8 cellular contexts compared by ENCODE assay signal in the genomic region with DNA sequence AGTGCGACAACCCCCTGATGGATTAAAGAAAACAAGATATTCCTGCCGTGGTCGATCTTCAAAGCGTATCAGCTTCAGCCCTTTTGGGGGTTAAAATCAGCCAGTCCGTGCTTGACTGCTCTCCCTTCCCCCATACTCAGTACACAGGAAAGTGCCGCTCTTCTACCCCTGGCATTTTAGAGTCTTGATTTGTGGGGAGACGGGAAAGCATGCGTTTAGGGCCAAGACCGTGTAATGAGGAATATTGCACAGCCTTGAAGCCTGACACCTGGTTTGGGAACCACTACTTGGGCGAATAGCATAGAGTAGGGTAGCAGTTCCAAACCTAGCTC. TPM values are rescaled to one million over a fixed set of nuclear protein-coding genes. Genes with fewer than 3 reads are reported as not detected.
A peak's percentile ranks its signal among the peaks of the same experiment; 100 is the strongest.
DNase-seq lines count a peak whose midpoint lies in the region; ATAC-seq and TF ChIP-seq lines count a peak whose summit lies in the region.

No MANE protein-coding gene starts in this region.

- H3K27me3 ChIP-seq in HL-60 (ENCODE audit: insufficient read depth, poor library complexity, severe bottlenecking), result no peaks in the 10 kb centered on the region

- peak overlapping the region; percentile 98 for H3K4me3 Mint-ChIP-seq in central memory CD8-positive, alpha-beta T cell
- peak overlapping the region; percentile 96 to 100 (median 100) for H3K4me3 Mint-ChIP-seq in naive B cell

- peak overlapping the region; percentile 98 for H3K4me3 ChIP-seq in AG09309 (ENCODE audit: control insufficient read depth, low read depth, low read length)
- H3K4me3 ChIP-seq in HL-60 (replicated peaks; ENCODE audit: insufficient read depth, low read length), result peak overlapping the region; percentile 85

- peaks cover 39% of the 10 kb centered on the region for H3K4me1 Mint-ChIP-seq in central memory CD8-positive, alpha-beta T cell
- peaks cover 24 to 34% (median 26%) of the 10 kb centered on the region in 3 donors for H3K4me1 Mint-ChIP-seq in naive B cell

- H3K27me3 Mint-ChIP-seq in central memory CD8-positive, alpha-beta T cell, result peaks cover 2% of the 10 kb centered on the region
- H3K27me3 Mint-ChIP-seq in naive B cell, result peaks cover 0 to 3% (median 0%) of the 10 kb centered on the region in 3 donors

- no peak for ATAC-seq in central memory CD8-positive, alpha-beta T cell (replicated peaks; ENCODE audit: extremely low read depth, poor library complexity, severe bottlenecking)
- ATAC-seq in naive B cell (ENCODE audit: low read depth in 2 of 2), result no peak

- DNase-seq in AG09309 (ENCODE audit: low read depth) (no peak), HL-60 (ENCODE audit: low read depth in 1 of 2, low spot score in 1 of 2) (no peak), naive B cell (no peak), NCI-H187 treated with DMSO at 0.1 percent for 48 hours (lab: John Stamatoyannopoulos, UW) (no peak), RPMI8226 (no peak), foreskin melanocyte (no peak)
- DNase-seq in central memory CD8-positive, alpha-beta T cell (ENCODE audit: low spot score in 2 of 2), result no peak
- no peak for DNase-seq in activated effector memory CD4-positive, alpha-beta T cell treated with anti-CD3 and anti-CD28 coated beads, Interleukin-2, amount 50 U/mL, for 16 hours

- TF ChIP-seq CTCF in AG09309 (IDR thresholded peaks at IDR 0.05; ENCODE audit: control insufficient read depth, insufficient read depth, low read depth, low read length, missing control alignments) (no peak), HL-60 (IDR thresholded peaks at IDR 0.05; ENCODE audit: insufficient read depth, low read length) (no peak)

- peak overlapping the region; percentile 85 for H3K27ac ChIP-seq in HL-60 (replicated peaks)

- no peaks in the 10 kb centered on the region for H3K9me3 Mint-ChIP-seq in central memory CD8-positive, alpha-beta T cell
- H3K9me3 Mint-ChIP-seq in naive B cell, result no peaks in the 10 kb centered on the region

- peak overlapping the region; percentile 99 for H3K27ac Mint-ChIP-seq in central memory CD8-positive, alpha-beta T cell (ENCODE audit: low read depth)
- peak overlapping the region; percentile 92 to 99 (median 97) for H3K27ac Mint-ChIP-seq in naive B cell

- H3K36me3 Mint-ChIP-seq in central memory CD8-positive, alpha-beta T cell (ENCODE audit: insufficient read depth), result peaks cover 13% of the 10 kb centered on the region
- H3K36me3 Mint-ChIP-seq in naive B cell, result peaks cover 0 to 7% of the 10 kb centered on the region in 2 donors

RNA-seq across cellular contexts. Expression of a gene that starts 0.5 kb away (rescaled TPM):
- 10 to 100 TPM; 14.4 to 30.1 (median 24.1) TPM for polyA plus RNA-seq in naive B cell (ENCODE audit: low read depth in 6 of 6)

RNA-seq across cellular contexts. Expression of a gene that starts 29.0 kb away (rescaled TPM):
- not detected for polyA plus RNA-seq in naive B cell (ENCODE audit: low read depth in 6 of 6)

RNA-seq across cellular contexts. Expression of a gene that starts 52.3 kb away (rescaled TPM):
- polyA plus RNA-seq in naive B cell (ENCODE audit: low read depth in 6 of 6), result not detected
